In genomic region chr6:25815194-25815593, GRCh38 we compare ENCODE assay signal across 9 cellular contexts. TPM values are rescaled to one million over a fixed set of nuclear protein-coding genes. Genes with fewer than 3 reads are reported as not detected.
"Had no signal": no experiment of that assay in that cellular context is flagged by ENCODE, and none has a peak within 500 bp of the region (broad histone marks: within the 10 kb centered on the region; RNA-seq: fewer than 3 reads in every experiment).

No MANE protein-coding gene starts in this region.

- DNase-seq: GDM1, GF-D8 had no signal

- H3K4me3 ChIP-seq: GM12878 had no signal

- FAIRE-seq: G401.6, GM12878, GM12891, GM12892, GM18507, GM19239 had no signal

- ATAC-seq: GM12878 had no signal

RNA-seq across cellular contexts. Expression of gene SLC17A1, which starts 16.7 kb away (rescaled TPM):
- total RNA-seq: G401, GM12878 had no signal
- polyA plus RNA-seq: GM12878 had no signal

RNA-seq across cellular contexts. Expression of gene SLC17A3, which starts 58.8 kb away (rescaled TPM):
- total RNA-seq: G401, GM12878 had no signal
- polyA plus RNA-seq: GM12878 had no signal
